ENCODE assay signal across 28 cellular contexts in the genomic region with DNA sequence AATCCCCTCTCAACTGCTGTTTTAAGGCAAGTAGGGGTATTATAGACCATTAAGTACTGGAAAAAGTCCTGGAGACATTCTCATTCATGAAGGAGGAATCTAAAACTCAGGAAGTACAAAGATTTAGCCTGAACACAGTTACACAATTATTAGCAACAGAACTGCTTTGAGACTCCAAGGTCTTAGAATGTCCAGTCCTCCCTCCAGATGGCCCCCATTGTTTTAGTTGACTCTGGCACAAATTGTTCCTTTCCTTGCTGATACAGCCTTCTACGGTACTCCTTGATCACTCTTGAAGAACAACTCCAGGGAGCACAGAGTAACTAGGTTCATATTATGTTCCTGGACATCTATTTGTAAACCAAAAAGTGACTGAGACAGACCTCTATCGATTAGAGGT.
DNase-seq lines count a peak whose midpoint lies in the region; ATAC-seq and TF ChIP-seq lines count a peak whose summit lies in the region.
"Had no signal": no experiment of that assay in that cellular context is flagged by ENCODE, and none has a peak within 500 bp of the region (broad histone marks: within the 10 kb centered on the region; RNA-seq: fewer than 3 reads in every experiment).

No MANE protein-coding gene starts in this region.

- intact Hi-C loops in Right ventricle myocardium superior (cut with DNase I) (no loop called here), psoas muscle (cut with DNase I) (no loop called here), prostate gland (cut with DNase I) (no loop called here)

- H3K27ac ChIP-seq in right atrium auricular region (peak overlapping the region in 1 of 2 donors; percentile 47), psoas muscle (peak overlapping the region; percentile 38), prostate gland (peak overlapping the region in 1 of 2 donors; percentile 13)

- H3K36me3 ChIP-seq in right atrium auricular region (no peaks in the 10 kb centered on the region), psoas muscle (ENCODE audit: insufficient read depth in 1 of 2, low read depth in 1 of 2) (no peaks in the 10 kb centered on the region), prostate gland (no peaks in the 10 kb centered on the region)
- H3K36me3 ChIP-seq: BE2C, esophagus muscularis mucosa, upper lobe of left lung had no signal

- WGBS in psoas muscle, 3 donors, result 68 to 85% (median 79%) methylated on average over 2 of the region's 2 CpGs
- WGBS in prostate gland, result 59% methylated on average over 2 of the region's 2 CpGs

- H3K27me3 ChIP-seq in right atrium auricular region (no peaks in the 10 kb centered on the region), psoas muscle (ENCODE audit: insufficient read depth in 3 of 3, low read length in 2 of 3) (no peaks in the 10 kb centered on the region), prostate gland (replicated peaks; ENCODE audit: insufficient read depth) (no peaks in the 10 kb centered on the region)
- H3K27me3 ChIP-seq: BE2C, esophagus muscularis mucosa, upper lobe of left lung had no signal

- no peaks in the 10 kb centered on the region for H3K9me3 ChIP-seq in right atrium auricular region
- H3K9me3 ChIP-seq in psoas muscle, result no peaks in the 10 kb centered on the region
- H3K9me3 ChIP-seq in prostate gland, result no peaks in the 10 kb centered on the region
- H3K9me3 ChIP-seq: BE2C, esophagus muscularis mucosa, upper lobe of left lung had no signal

- TF ChIP-seq CTCF in right atrium auricular region (IDR thresholded peaks at IDR 0.05) (no peak), fibroblast of villous mesenchyme (IDR thresholded peaks at IDR 0.05; ENCODE audit: insufficient read depth, low read depth, low read length) (no peak), psoas muscle (IDR thresholded peaks at IDR 0.05) (no peak), prostate gland (IDR thresholded peaks at IDR 0.05) (no peak)

- H3K4me3 ChIP-seq in right atrium auricular region, result no peak overlapping the region
- no peak overlapping the region for H3K4me3 ChIP-seq in fibroblast of villous mesenchyme (ENCODE audit: low read depth, low read length)
- no peak overlapping the region for H3K4me3 ChIP-seq in psoas muscle
- no peak overlapping the region for H3K4me3 ChIP-seq in prostate gland
- H3K4me3 ChIP-seq: esophagus muscularis mucosa, upper lobe of left lung had no signal

- ATAC-seq in Right ventricle myocardium superior (ENCODE audit: poor library complexity) (peak; percentile 52), psoas muscle (peak in 2 of 4 donors; percentile 34 to 61), HG03571 (IDR thresholded peaks at IDR 0.05; ENCODE audit: unreplicated experiment) (no peak)
- ATAC-seq: activated T-cell treated with anti-CD3 and anti-CD28 coated beads, Interleukin-2, amount 50 U/mL, for 4 hours had no signal

- DNase-seq in Right ventricle myocardium superior, result no peak
- DNase-seq in right atrium auricular region (ENCODE audit: low spot score), result no peak
- peak; percentile 60 for DNase-seq in fibroblast of villous mesenchyme (ENCODE audit: low read depth)
- no peak for DNase-seq in psoas muscle
- DNase-seq in stimulated activated CD4-positive, alpha-beta T cell treated with anti-CD3 and anti-CD28 coated beads, Interleukin-2, amount 100 ng/mL, for 48 hours, result no peak
- no peak for DNase-seq in HT-29 (ENCODE audit: low spot score)
- DNase-seq in prostate gland (ENCODE audit: low spot score), result no peak
- DNase-seq: activated CD8-positive, alpha-beta memory T cell treated with anti-CD3 and anti-CD28 coated beads for 24 hours; activated naive CD4-positive, alpha-beta T cell treated with anti-CD3 and anti-CD28 coated beads for 36 hours; activated T-cell treated with anti-CD3 and anti-CD28 coated beads, Interleukin-2, amount 50 U/mL, for 4 hours; anterior cingulate cortex; BE2C; cerebellar nuclear complex; COR-L47; DND-41; effector CD4-positive, alpha-beta T cell; H7; immature natural killer cell; NCI-H1048; NCI-H1930; NCI-H446 treated with DMSO at 0.1 percent for 48 hours; occipital lobe; RPMI8226; stimulated activated CD4-positive, alpha-beta T cell treated with anti-CD3 and anti-CD28 coated beads, Interleukin-2, amount 100 ng/mL, for 24 hours; stimulated activated naive CD4-positive, alpha-beta T cell treated with Interleukin-2 at 50 U/mL for 16 hours; upper lobe of left lung had no signal

- H3K4me1 ChIP-seq in right atrium auricular region (no peaks in the 10 kb centered on the region), psoas muscle (no peaks in the 10 kb centered on the region), prostate gland (replicated peaks) (no peaks in the 10 kb centered on the region)
- H3K4me1 ChIP-seq: BE2C, upper lobe of left lung had no signal

- TF ChIP-seq POLR2A in prostate gland (IDR thresholded peaks at IDR 0.05), result no peak
